19 cellular contexts compared by ENCODE assay signal in the genomic region with DNA sequence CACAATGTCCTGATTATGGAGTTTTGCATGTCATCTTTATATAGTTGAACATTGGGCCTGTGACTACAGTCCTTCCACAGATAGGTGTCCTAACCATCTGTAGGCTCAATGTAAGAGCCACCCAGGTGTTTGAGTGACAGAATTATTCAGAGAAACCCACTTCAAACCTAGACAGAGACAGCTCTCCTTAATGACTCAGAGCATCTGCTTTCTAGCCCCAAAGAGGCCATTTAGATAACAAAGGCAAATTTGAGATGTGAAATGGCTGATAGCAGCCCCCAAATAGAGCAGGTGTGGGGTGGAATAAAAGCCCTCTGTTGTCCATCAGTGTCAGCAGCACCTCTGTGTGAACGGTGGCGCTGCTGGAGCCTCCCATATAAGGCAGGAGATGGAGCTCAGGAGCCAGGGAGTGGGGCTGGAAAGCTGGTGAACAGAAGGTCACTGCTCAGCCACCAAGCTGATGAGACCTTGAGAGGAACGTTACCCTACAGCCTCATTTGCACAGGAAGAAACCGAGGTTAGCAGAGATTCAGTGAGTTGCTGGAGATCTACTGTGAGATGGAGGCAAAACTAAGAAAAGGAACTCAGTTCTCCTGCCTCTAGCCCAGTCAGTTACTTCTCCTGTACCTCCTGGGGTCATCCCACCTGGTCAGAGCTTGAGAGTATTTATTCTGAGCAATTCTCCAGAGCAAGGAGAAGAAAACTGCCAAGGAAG.
DNase-seq lines count a peak whose midpoint lies in the region; ATAC-seq, FAIRE-seq and TF ChIP-seq lines count a peak whose summit lies in the region.
"Had no signal": no experiment of that assay in that cellular context is flagged by ENCODE, and none has a peak within 500 bp of the region (broad histone marks: within the 10 kb centered on the region; RNA-seq: fewer than 3 reads in every experiment).

No MANE protein-coding gene starts in this region.

- DNase-seq in BE2C: peak; percentile 51
- no peak for DNase-seq in GM18507 (ENCODE audit: extremely low spot score, insufficient read length, low read depth)
- peak; percentile 96 for DNase-seq in NCI-H526 treated with DMSO at 0.1 percent for 48 hours (lab: John Stamatoyannopoulos, UW)
- DNase-seq in brain microvascular endothelial cell: no peak
- DNase-seq in A172 (ENCODE audit: low spot score): no peak
- no peak for DNase-seq in NCI-H1048 (lab: John Stamatoyannopoulos, UW)
- no peak for DNase-seq in dedifferentiated amniotic fluid mesenchymal stem cell (ENCODE audit: extremely low spot score)
- DNase-seq: central memory CD4-positive, alpha-beta T cell; effector memory CD8-positive, alpha-beta T cell; GOT3; hypothalamus; left cardiac atrium; ovary; Peyer's patch; SW 1271; upper lobe of right lung had no signal

- no peak overlapping the region for H3K27ac ChIP-seq in brain microvascular endothelial cell
- H3K27ac ChIP-seq: ovary, Peyer's patch, upper lobe of right lung, VCaP had no signal

- H3K36me3 ChIP-seq in BE2C (no peaks in the 10 kb centered on the region), brain microvascular endothelial cell (replicated peaks) (no peaks in the 10 kb centered on the region)
- H3K36me3 ChIP-seq: ovary, Peyer's patch, upper lobe of right lung had no signal

- FAIRE-seq in GM18507 (lab: Jason Lieb, UNC): peak; percentile 12

- no peaks in the 10 kb centered on the region for H3K9me3 ChIP-seq in BE2C
- H3K9me3 ChIP-seq: ovary, Peyer's patch, upper lobe of right lung had no signal

- H3K27me3 ChIP-seq in BE2C (no peaks in the 10 kb centered on the region), brain microvascular endothelial cell (replicated peaks) (no peaks in the 10 kb centered on the region)
- H3K27me3 ChIP-seq: ovary, Peyer's patch, upper lobe of right lung had no signal

- ATAC-seq in GM21786 (IDR thresholded peaks at IDR 0.05; ENCODE audit: unreplicated experiment): no peak
- ATAC-seq: activated T-helper 17 cell treated with anti-CD3 and anti-CD28 coated beads, Interleukin-2, amount 50 U/mL, for 72 hours; effector memory CD8-positive, alpha-beta T cell; left cardiac atrium; upper lobe of right lung had no signal

- H3K4me3 ChIP-seq in BE2C (ENCODE audit: low read depth, low read length) (no peak overlapping the region), brain microvascular endothelial cell (ENCODE audit: low read depth, low read length) (no peak overlapping the region)
- H3K4me3 ChIP-seq: ovary, Peyer's patch, upper lobe of right lung had no signal

- in situ Hi-C loops in brain microvascular endothelial cell (cut with HindIII; ENCODE audit: low pct_ligation_motif_present, low sequenced_read_pairs): no loop called here

- TF ChIP-seq CTCF in BE2C (IDR thresholded peaks at IDR 0.05; ENCODE audit: low read depth, low read length): 0 out of 2 replicates have a peak, but pooled peaks have one; percentile 9
- peak; percentile 5 for TF ChIP-seq CTCF in brain microvascular endothelial cell (IDR thresholded peaks at IDR 0.05; ENCODE audit: low read depth, low read length, missing control alignments)

- H3K4me1 ChIP-seq in BE2C: no peaks in the 10 kb centered on the region
- H3K4me1 ChIP-seq: Peyer's patch, upper lobe of right lung had no signal

Comparison
In these comparisons a context has a peak if more than half of its experiments do, and no peak if none do; other contexts are left out.
1. DNase-seq: peak in BE2C (single experiment) and NCI-H526 treated with DMSO at 0.1 percent for 48 hours (single experiment); none in GM18507 (single experiment), brain microvascular endothelial cell (single experiment), A172 (single experiment), NCI-H1048 (single experiment) and dedifferentiated amniotic fluid mesenchymal stem cell (single experiment).